In genomic region chr5:173984218-173984617, GRCh38 we compare ENCODE assay signal across 10 cellular contexts. TPM values are rescaled to one million over a fixed set of nuclear protein-coding genes. Genes with fewer than 3 reads are reported as not detected.
DNase-seq lines count a peak whose midpoint lies in the region; ATAC-seq lines count a peak whose summit lies in the region.
"Had no signal": no experiment of that assay in that cellular context is flagged by ENCODE, and none has a peak within 500 bp of the region (broad histone marks: within the 10 kb centered on the region; RNA-seq: fewer than 3 reads in every experiment).

No MANE protein-coding gene starts in this region.

- no peaks in the 10 kb centered on the region for H3K9me2 ChIP-seq in Karpas-422 (replicated peaks; ENCODE audit: insufficient read depth, low read length)

- H3K4me1 ChIP-seq in Karpas-422 (ENCODE audit: low read length): no peaks in the 10 kb centered on the region

- ATAC-seq in HG03097 (IDR thresholded peaks at IDR 0.05; ENCODE audit: low FRiP score, unreplicated experiment): no peak
- ATAC-seq: stimulated activated naive B cell treated with anti-CD40 and anti-IgM and Interleukin-4, amounts not matched to agents 10 μg/mL and 1 μg/mL and 100 μg/mL, for 72 hours had no signal

- DNase-seq in D341Med (ENCODE audit: low spot score) (peak; percentile 44), Karpas-422 (peak; percentile 64), astrocyte of the hippocampus (ENCODE audit: low read depth, low spot score) (peak; percentile 33), left kidney (ENCODE audit: low read depth, low spot score) (peak; percentile 49), T1000 (lab: John Stamatoyannopoulos, UW) (no peak), NCI-H2107 treated with DMSO at 0.1 percent for 48 hours (lab: John Stamatoyannopoulos, UW; ENCODE audit: unreplicated experiment) (no peak), NCI-H1417 treated with DMSO at 0.1 percent for 48 hours (lab: John Stamatoyannopoulos, UW) (no peak)
- DNase-seq: stimulated activated naive B cell treated with anti-CD40 and anti-IgM and Interleukin-4, amounts not matched to agents 10 μg/mL and 1 μg/mL and 100 μg/mL, for 72 hours had no signal

- no peaks in the 10 kb centered on the region for H3K27me3 ChIP-seq in Karpas-422 (ENCODE audit: low read length)

- H3K27ac ChIP-seq in Karpas-422 (ENCODE audit: low read length): no peak overlapping the region

- no peak overlapping the region for H3K4me3 ChIP-seq in Karpas-422 (ENCODE audit: low read length)

- H2AFZ ChIP-seq in Karpas-422 (ENCODE audit: low read length): no peak overlapping the region

- no peak overlapping the region for H3K4me2 ChIP-seq in Karpas-422 (ENCODE audit: low read depth, low read length, poor library complexity, severe bottlenecking)

- H3K79me2 ChIP-seq in Karpas-422 (ENCODE audit: low read length): no peaks in the 10 kb centered on the region

- no peaks in the 10 kb centered on the region for H3K36me3 ChIP-seq in Karpas-422 (ENCODE audit: insufficient read depth, low read length)

- H3K9me3 ChIP-seq in Karpas-422 (ENCODE audit: low read length): no peaks in the 10 kb centered on the region

- no peaks in the 10 kb centered on the region for H4K20me1 ChIP-seq in Karpas-422 (ENCODE audit: insufficient read depth, low read depth, low read length)

- no peak overlapping the region for H3K9ac ChIP-seq in Karpas-422 (ENCODE audit: low read length)

RNA-seq across cellular contexts. Expression of gene C5orf47, which starts 4.8 kb away (rescaled TPM):
- not detected in 2 replicates for total RNA-seq in Karpas-422 (2014; rRNA removed; shearing (Covaris generic); ENCODE audit: low replicate concordance)
- total RNA-seq: T-helper 2 cell treated with Interferon-gamma antibody and Interleukin-4, amounts not matched to agents 100 ng/mL and 5 ng/mL, for 36 hours had no signal

Comparison
In these comparisons a context has a peak if more than half of its experiments do, and no peak if none do; other contexts are left out.
1. DNase-seq: peak in D341Med (single experiment), Karpas-422 (single experiment), astrocyte of the hippocampus (single experiment) and left kidney (single experiment); none in T1000 (single experiment), NCI-H2107 treated with DMSO at 0.1 percent for 48 hours (single experiment) and NCI-H1417 treated with DMSO at 0.1 percent for 48 hours (single experiment).